1 cellular context compared by ENCODE assay signal in the genomic region with DNA sequence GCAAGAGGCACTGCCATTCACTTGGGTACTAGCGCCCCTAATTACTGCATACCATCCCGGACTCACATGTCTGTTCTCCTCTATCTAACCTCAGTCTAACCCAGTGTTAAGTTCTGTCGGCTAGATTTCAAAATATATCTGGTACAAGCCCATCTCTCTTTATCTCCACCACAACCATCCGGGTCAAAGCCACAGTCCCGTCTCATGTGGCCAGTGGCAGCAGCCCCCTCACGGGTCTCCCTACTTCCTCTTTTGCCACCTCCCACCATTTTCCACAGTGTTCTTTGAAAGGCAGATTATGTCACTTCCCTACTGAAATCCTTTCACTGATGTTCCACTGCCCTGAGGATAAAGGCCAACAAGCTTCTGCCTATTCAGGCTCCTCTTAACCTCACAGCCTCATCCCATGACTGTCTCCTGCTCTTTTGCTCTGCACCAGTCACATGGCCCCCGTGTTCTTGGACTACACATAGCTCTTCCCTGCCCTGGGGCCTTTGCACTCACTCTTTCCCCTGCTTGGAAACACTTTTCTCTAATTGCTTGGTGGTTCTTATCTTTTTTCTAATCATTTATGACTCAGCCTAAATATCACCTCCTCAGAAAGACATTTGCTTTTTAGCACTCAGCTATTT.
A peak's percentile ranks its signal among the peaks of the same experiment; 100 is the strongest.
TF ChIP-seq lines count a peak whose summit lies in the region.

No MANE protein-coding gene starts in this region.

TF ChIP-seq in HEK293, 187 proteins besides CTCF, POLR2A, EP300 and RAD21 (continued from another document):
- TF ChIP-seq, protein P1, sequence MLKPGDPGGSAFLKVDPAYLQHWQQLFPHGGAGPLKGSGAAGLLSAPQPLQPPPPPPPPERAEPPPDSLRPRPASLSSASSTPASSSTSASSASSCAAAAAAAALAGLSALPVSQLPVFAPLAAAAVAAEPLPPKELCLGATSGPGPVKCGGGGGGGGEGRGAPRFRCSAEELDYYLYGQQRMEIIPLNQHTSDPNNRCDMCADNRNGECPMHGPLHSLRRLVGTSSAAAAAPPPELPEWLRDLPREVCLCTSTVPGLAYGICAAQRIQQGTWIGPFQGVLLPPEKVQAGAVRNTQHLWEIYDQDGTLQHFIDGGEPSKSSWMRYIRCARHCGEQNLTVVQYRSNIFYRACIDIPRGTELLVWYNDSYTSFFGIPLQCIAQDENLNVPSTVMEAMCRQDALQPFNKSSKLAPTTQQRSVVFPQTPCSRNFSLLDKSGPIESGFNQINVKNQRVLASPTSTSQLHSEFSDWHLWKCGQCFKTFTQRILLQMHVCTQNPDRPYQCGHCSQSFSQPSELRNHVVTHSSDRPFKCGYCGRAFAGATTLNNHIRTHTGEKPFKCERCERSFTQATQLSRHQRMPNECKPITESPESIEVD (tag by site-specific recombination; IDR thresholded peaks at IDR 0.05): 0 out of 2 replicates have a peak, but pooled peaks have one; percentile 18
- TF ChIP-seq TRIM28 (IDR thresholded peaks at IDR 0.05; ENCODE audit: borderline replicate concordance, low read length) (peak; percentile 41; the same call in 1 of the 2 replicates), GLIS2 (tag by site-specific recombination; IDR thresholded peaks at IDR 0.05) (no peak), ZNF404 (tag by site-specific recombination; IDR thresholded peaks at IDR 0.05) (no peak)
